ENCODE assay signal across 11 cellular contexts in genomic region chrX:29254515-29254914, GRCh38.
"Had no signal": no experiment of that assay in that cellular context is flagged by ENCODE, and none has a peak within 500 bp of the region (broad histone marks: within the 10 kb centered on the region; RNA-seq: fewer than 3 reads in every experiment).

No MANE protein-coding gene starts in this region.

- H3K4me3 Mint-ChIP-seq: GM23338, H9, HFFc6 had no signal

- ATAC-seq: GM23338, HCT116 had no signal

- FAIRE-seq: H1, H54 had no signal

- H3K27ac ChIP-seq: GM23248 had no signal

- H2AFZ ChIP-seq: GM23248, GM23338 had no signal

- H3K27ac Mint-ChIP-seq: GM23338, H9, HFFc6 had no signal

- H3K4me2 ChIP-seq: GM23338 had no signal

- H3K4me1 Mint-ChIP-seq: GM23338 had no signal

- H3K9ac ChIP-seq: GM23248 had no signal

- H3K9me3 ChIP-seq: HAP-1 had no signal

- H3K4me3 ChIP-seq: GM23248, GM23338, HAP-1 had no signal

- H3K36me3 ChIP-seq: HAP-1 had no signal

- DNase-seq: GM23248, GOT3, H7, H9, HCEC 1CT, HFFc6 had no signal
